2 cellular contexts compared by ENCODE assay signal in the genomic region with DNA sequence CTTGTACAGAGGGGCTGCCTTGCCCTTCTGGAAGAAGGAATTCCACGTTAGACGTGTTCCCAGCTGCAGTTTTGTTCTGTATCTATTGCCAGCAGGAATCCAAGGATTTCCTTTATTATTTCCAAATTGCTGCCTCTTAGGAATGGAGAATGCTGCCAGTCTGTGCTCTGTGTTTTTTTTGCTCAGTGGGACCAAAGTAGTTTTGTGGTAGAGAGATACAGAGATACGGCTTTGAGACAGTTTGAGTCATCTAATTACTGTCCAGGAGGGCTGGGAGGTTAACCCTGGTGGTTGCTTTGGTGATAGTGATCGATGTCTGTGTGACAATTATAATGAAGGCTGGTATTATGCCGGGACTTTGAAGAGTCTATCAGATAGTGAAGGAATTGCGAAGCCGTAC.
TF ChIP-seq lines count a peak whose summit lies in the region.

No MANE protein-coding gene starts in this region.

TF ChIP-seq in HCT116, 20 proteins besides CTCF, POLR2A, EP300 and RAD21:
- peak; percentile 81; the same call in 1 of the 2 replicates for TF ChIP-seq SIN3A (IDR thresholded peaks at IDR 0.05; ENCODE audit: low read depth)
- TF ChIP-seq ZFX (IDR thresholded peaks at IDR 0.05): no peak
- no peak for TF ChIP-seq EGR1 (IDR thresholded peaks at IDR 0.05; ENCODE audit: low read depth)
- peak; percentile 76 for TF ChIP-seq TCF7L2 (IDR thresholded peaks at IDR 0.05; ENCODE audit: borderline replicate concordance, extremely low read depth, insufficient read depth, insufficient read length)
- peak; percentile 62; the same call in 1 of the 2 replicates for TF ChIP-seq CBX3 (IDR thresholded peaks at IDR 0.05; ENCODE audit: low read depth)
- no peak for TF ChIP-seq YY1 (IDR thresholded peaks at IDR 0.05; ENCODE audit: extremely low read depth, insufficient replicate concordance, low read depth, low read length)
- TF ChIP-seq SP1 (IDR thresholded peaks at IDR 0.05; ENCODE audit: low read depth): peak; percentile 79
- TF ChIP-seq, protein P1, sequence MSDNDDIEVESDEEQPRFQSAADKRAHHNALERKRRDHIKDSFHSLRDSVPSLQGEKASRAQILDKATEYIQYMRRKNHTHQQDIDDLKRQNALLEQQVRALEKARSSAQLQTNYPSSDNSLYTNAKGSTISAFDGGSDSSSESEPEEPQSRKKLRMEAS (IDR thresholded peaks at IDR 0.05): peak; percentile 28; the same call in 1 of the 2 replicates
- peak; percentile 81 for TF ChIP-seq CEBPB (IDR thresholded peaks at IDR 0.05; ENCODE audit: low read depth)
- peak; percentile 79 for TF ChIP-seq FOSL1 (IDR thresholded peaks at IDR 0.05; ENCODE audit: low read depth)
- peak; percentile 8 for TF ChIP-seq ZBTB33 (IDR thresholded peaks at IDR 0.05; ENCODE audit: extremely low read depth, insufficient replicate concordance, low read length)
- no peak for TF ChIP-seq ZNF274 (IDR thresholded peaks at IDR 0.05; ENCODE audit: low read depth, low read length)
- TF ChIP-seq POLR2AphosphoS5 (IDR thresholded peaks at IDR 0.05; ENCODE audit: low read depth, low read length): peak; percentile 58; the same call in 1 of the 2 replicates
- no peak; the same call in 1 of the 2 replicates for TF ChIP-seq SRF (IDR thresholded peaks at IDR 0.05; ENCODE audit: low read depth)
- TF ChIP-seq JUND (IDR thresholded peaks at IDR 0.05): peak; percentile 89

TF ChIP-seq in endothelial cell of umbilical vein, 7 proteins besides CTCF, POLR2A, EP300 and RAD21:
- TF ChIP-seq GATA2 (IDR thresholded peaks at IDR 0.05; ENCODE audit: insufficient read depth, insufficient read length, low read depth, low read length) (peak; percentile 82), FOS (IDR thresholded peaks at IDR 0.05; ENCODE audit: borderline replicate concordance, insufficient read depth, low read length) (peak; percentile 19), JUN (IDR thresholded peaks at IDR 0.05; ENCODE audit: borderline replicate concordance, insufficient read depth, insufficient read length, low read depth) (no peak)
